Comparison of ENCODE assay signal across 8 cellular contexts in genomic region chr3:111895079-111895478, GRCh38. TPM values are rescaled to one million over a fixed set of nuclear protein-coding genes. Genes with fewer than 3 reads are reported as not detected.
DNase-seq lines count a peak whose midpoint lies in the region; ATAC-seq, FAIRE-seq and TF ChIP-seq lines count a peak whose summit lies in the region.

No MANE protein-coding gene starts in this region.

- H3K79me2 ChIP-seq in endothelial cell of umbilical vein (ENCODE audit: control insufficient read depth, insufficient read depth, low read length): peaks cover 78% of the 10 kb centered on the region

- intact Hi-C loops in MCF 10A (cut with micrococcal nuclease): loop anchor here (1.0 kb wide), 1 partner anchor 72 kb away; no protein-coding TSS in a partner anchor
- intact Hi-C loops in breast epithelium (cut with DNase I; ENCODE audit: low total_unique reads): no loop called here
- intact Hi-C loops in endothelial cell of umbilical vein (cut with micrococcal nuclease): loop anchor here (1.0 kb wide), 5 partner anchors 30 to 178 kb away; no protein-coding TSS in a partner anchor
- intact Hi-C loops in thyroid gland (cut with DNase I): no loop called here

- H3K4me3 ChIP-seq in breast epithelium (no peak overlapping the region), endothelial cell of umbilical vein (replicated peaks in 1 of 3; ENCODE audit: insufficient read depth in 1 of 3, low read depth in 1 of 3, low read length in 3 of 3) (no peak overlapping the region), thyroid gland (replicated peaks in 1 of 3) (no peak overlapping the region)

- FAIRE-seq in endothelial cell of umbilical vein (lab: Jason Lieb, UNC): peak; percentile 74

- no peak overlapping the region for H3K4me3 Mint-ChIP-seq in MCF 10A (ENCODE audit: unreplicated experiment)

- peak; percentile 63 for DNase-seq in MCF 10A (ENCODE audit: unreplicated experiment)
- DNase-seq in breast epithelium (ENCODE audit: low spot score in 2 of 2): no peak
- DNase-seq in NCI-H226: peak; percentile 49
- peak; percentile 84 for DNase-seq in endothelial cell of umbilical vein (ENCODE audit: low read depth, low spot score)
- no peak for DNase-seq in thyroid gland
- DNase-seq in central memory CD4-positive, alpha-beta T cell: no peak
- DNase-seq in stimulated activated CD4-positive, alpha-beta T cell treated with anti-CD3 and anti-CD28 coated beads, Interleukin-2, amount 100 ng/mL, for 24 hours: no peak

- no peaks in the 10 kb centered on the region for H3K9me3 Mint-ChIP-seq in MCF 10A (ENCODE audit: unreplicated experiment)

- POLR2A ChIA-PET in MCF 10A (lab: Yijun Ruan, JAX): interaction anchor here (0.6 to 3.0 kb wide), 11 partner anchors 8 to 190 kb away, joined by 3 to 16 read pairs (median 4); partner anchors contain the start of gene PHLDB2
- POLR2A ChIA-PET in endothelial cell of umbilical vein (lab: Charles Lee): interaction anchor here (0.7 to 0.9 kb wide), 3 partner anchors 11 to 1129 kb away, joined by 3 to 4 read pairs (median 4); no protein-coding TSS in a partner anchor

- WGBS in thyroid gland, 2 donors: 20 to 25% methylated on average over 1 of the region's 1 CpG

- H3K36me3 Mint-ChIP-seq in MCF 10A (ENCODE audit: insufficient read depth, unreplicated experiment): peaks cover 89% of the 10 kb centered on the region

- no peak overlapping the region for H2AFZ ChIP-seq in endothelial cell of umbilical vein (ENCODE audit: low read depth, low read length)

- BruUV-seq in MCF 10A (replicated peaks; lab: Mats Ljungman, UMichigan) (no TSS peak), endothelial cell of umbilical vein (replicated peaks; lab: Mats Ljungman, UMichigan) (no TSS peak)

- H3K9me3 ChIP-seq in breast epithelium (no peaks in the 10 kb centered on the region), endothelial cell of umbilical vein (replicated peaks; ENCODE audit: control insufficient read depth, insufficient read depth, low read length) (no peaks in the 10 kb centered on the region), thyroid gland (no peaks in the 10 kb centered on the region)

- H3K4me1 Mint-ChIP-seq in MCF 10A (ENCODE audit: insufficient read depth, unreplicated experiment): peaks cover 14% of the 10 kb centered on the region

- H3K9ac ChIP-seq in endothelial cell of umbilical vein (replicated peaks; ENCODE audit: extremely low read depth, insufficient read depth, low read length): no peak overlapping the region

- H3K27ac Mint-ChIP-seq in MCF 10A (ENCODE audit: low read depth, unreplicated experiment): peak overlapping the region; percentile 69

- no peaks in the 10 kb centered on the region for H3K27me3 ChIP-seq in breast epithelium
- H3K27me3 ChIP-seq in endothelial cell of umbilical vein (ENCODE audit: control insufficient read depth in 2 of 2, insufficient read depth in 2 of 2, low read length in 2 of 2): no peaks in the 10 kb centered on the region
- H3K27me3 ChIP-seq in thyroid gland: no peaks in the 10 kb centered on the region

- H3K36me3 ChIP-seq in breast epithelium (no peaks in the 10 kb centered on the region), endothelial cell of umbilical vein (ENCODE audit: control insufficient read depth in 2 of 2, extremely low read depth in 1 of 2, insufficient read depth in 2 of 2, low read length in 2 of 2) (peaks cover 0 to 7% of the 10 kb centered on the region in 2 experiments), thyroid gland (no peaks in the 10 kb centered on the region)

- H3K27me3 Mint-ChIP-seq in MCF 10A (ENCODE audit: insufficient read depth, unreplicated experiment): no peaks in the 10 kb centered on the region

- no peak for ATAC-seq in HG02759 (IDR thresholded peaks at IDR 0.05; ENCODE audit: unreplicated experiment)

- H3K4me2 ChIP-seq in endothelial cell of umbilical vein (ENCODE audit: insufficient read depth, low read length): no peak overlapping the region

- TF ChIP-seq CTCF in MCF 10A (IDR thresholded peaks at IDR 0.05; ENCODE audit: unreplicated experiment): peak; percentile 46
- TF ChIP-seq CTCF in breast epithelium (IDR thresholded peaks at IDR 0.05): peak in 1 of 3 donors; percentile 23
- peak; percentile 55 to 57 for TF ChIP-seq CTCF in endothelial cell of umbilical vein (IDR thresholded peaks at IDR 0.05; ENCODE audit: extremely low read depth in 1 of 2, insufficient read depth in 1 of 2, low read depth in 1 of 2, low read length in 2 of 2)
- TF ChIP-seq CTCF in thyroid gland (IDR thresholded peaks at IDR 0.05): peak in 4 of 6 experiments; percentile 13 to 41 (median 18)

- H4K20me1 ChIP-seq in endothelial cell of umbilical vein (replicated peaks; ENCODE audit: control insufficient read depth, extremely low read depth, insufficient read depth, low read length): no peaks in the 10 kb centered on the region

- H3K9me1 ChIP-seq in endothelial cell of umbilical vein (replicated peaks; ENCODE audit: control insufficient read depth, extremely low read depth, insufficient read depth, low read length): no peaks in the 10 kb centered on the region

- dilution Hi-C loops in endothelial cell of umbilical vein (cut with MboI; ENCODE audit: extremely low pct_ligation_motif_present, low sequenced_read_pairs): no loop called here

- TF ChIP-seq POLR2A in breast epithelium (IDR thresholded peaks at IDR 0.05) (no peak), endothelial cell of umbilical vein (IDR thresholded peaks at IDR 0.05; ENCODE audit: low read depth, low read length) (no peak), thyroid gland (IDR thresholded peaks at IDR 0.05) (no peak)

- H3K4me1 ChIP-seq in breast epithelium: no peaks in the 10 kb centered on the region
- H3K4me1 ChIP-seq in endothelial cell of umbilical vein (ENCODE audit: control insufficient read depth, extremely low read depth, insufficient read depth, low read length): peaks cover 9% of the 10 kb centered on the region
- H3K4me1 ChIP-seq in thyroid gland: no peaks in the 10 kb centered on the region

- CTCF ChIA-PET in MCF 10A (lab: Yijun Ruan, JAX) (interaction anchor here (0.6 to 3.4 kb wide), 16 partner anchors 10 to 179 kb away, joined by 3 to 24 read pairs (median 4); no protein-coding TSS in a partner anchor), endothelial cell of umbilical vein (lab: Charles Lee) (interaction anchor here (0.6 to 9.8 kb wide), 46 partner anchors 9 to 229 kb away, joined by 3 to 239 read pairs (median 5); partner anchors contain the start of genes ABHD10 and PHLDB2)

- H3K27ac ChIP-seq in breast epithelium: no peak overlapping the region
- H3K27ac ChIP-seq in endothelial cell of umbilical vein (ENCODE audit: insufficient read depth, low read depth, low read length): no peak overlapping the region
- no peak overlapping the region for H3K27ac ChIP-seq in thyroid gland

TF ChIP-seq in endothelial cell of umbilical vein, 7 proteins besides CTCF, POLR2A, EP300 and RAD21:
- TF ChIP-seq JUN (IDR thresholded peaks at IDR 0.05; ENCODE audit: borderline replicate concordance, insufficient read depth, insufficient read length, low read depth) (no peak), GATA2 (IDR thresholded peaks at IDR 0.05; ENCODE audit: insufficient read depth, insufficient read length, low read depth, low read length) (no peak), POLR2AphosphoS5 (IDR thresholded peaks at IDR 0.05; ENCODE audit: insufficient read depth, low read depth, low read length) (no peak), FOS (IDR thresholded peaks at IDR 0.05; ENCODE audit: borderline replicate concordance, insufficient read depth, low read length) (no peak), EZH2 (IDR thresholded peaks at IDR 0.05; ENCODE audit: borderline replicate concordance, low read depth, low read length, severe bottlenecking) (no peak), MYC (IDR thresholded peaks at IDR 0.05; ENCODE audit: low read depth, low read length) (no peak), MAX (IDR thresholded peaks at IDR 0.05; ENCODE audit: insufficient read depth, insufficient read length) (no peak)

RNA-seq across cellular contexts. Expression of gene PHLDB2, which starts 36.0 kb away (rescaled TPM):
- total RNA-seq in MCF 10A (2022) (89.8 and 109 TPM in 2 replicates), breast epithelium (10 to 100 TPM; 53.1 to 94.4 (median 65.0) TPM), endothelial cell of umbilical vein (72.0 and 104 TPM in 2 replicates), thyroid gland (10 to 100 TPM; 12.9 to 34.7 (median 27.1) TPM)
- polyA plus RNA-seq in endothelial cell of umbilical vein: 22.4 and 25.1 TPM in 2 replicates
- 14.1 and 16.0 TPM in 2 replicates for polyA plus RNA-seq in endothelial cell of umbilical vein (2011; cell fraction: cytosol; rRNA removed)
- polyA plus RNA-seq in endothelial cell of umbilical vein (2011; cell fraction: nucleus; rRNA removed): 135 and 139 TPM in 2 replicates
- 33.8 and 56.8 TPM in 2 replicates for polyA plus RNA-seq in endothelial cell of umbilical vein (2012)
- polyA minus RNA-seq in endothelial cell of umbilical vein: 130 and 132 TPM in 2 replicates
- 29.8 TPM for polyA minus RNA-seq in endothelial cell of umbilical vein (2011; cell fraction: cytosol; rRNA and poly(A)+ RNA removed)
- 305 and 404 TPM in 2 replicates for polyA minus RNA-seq in endothelial cell of umbilical vein (2011; cell fraction: nucleus; rRNA and poly(A)+ RNA removed)

Comparison
In these comparisons a context has a peak if more than half of its experiments do, and no peak if none do; other contexts are left out.
1. DNase-seq: peak in MCF 10A (single experiment), NCI-H226 (single experiment) and endothelial cell of umbilical vein (single experiment); none in breast epithelium (0 of 2), thyroid gland (0 of 2), central memory CD4-positive, alpha-beta T cell (single experiment) and stimulated activated CD4-positive, alpha-beta T cell treated with anti-CD3 and anti-CD28 coated beads, Interleukin-2, amount 100 ng/mL, for 24 hours (0 of 2).
2. intact Hi-C loops: an anchor here in MCF 10A (1.0 kb wide) and endothelial cell of umbilical vein (1.0 kb wide); none called in breast epithelium and thyroid gland.